19 cellular contexts compared by ENCODE assay signal in genomic region chr3:179738998-179739397, GRCh38.
DNase-seq lines count a peak whose midpoint lies in the region; ATAC-seq, FAIRE-seq and TF ChIP-seq lines count a peak whose summit lies in the region.
"Had no signal": no experiment of that assay in that cellular context is flagged by ENCODE, and none has a peak within 500 bp of the region (broad histone marks: within the 10 kb centered on the region; RNA-seq: fewer than 3 reads in every experiment).

No MANE protein-coding gene starts in this region.

- peaks cover 22 to 38% of the 10 kb centered on the region in 2 donors for H3K36me3 Mint-ChIP-seq in stimulated activated naive B cell treated with anti-CD40 and anti-IgM and Interleukin-4, amounts not matched to agents 10 μg/mL and 1 μg/mL and 100 μg/mL, for 72 hours

- peak overlapping the region; percentile 78 for H3K27ac ChIP-seq in HepG2 (ENCODE audit: extremely low read length, insufficient read depth, low read length)
- peak overlapping the region; percentile 67 for H3K27ac ChIP-seq in psoas muscle

- TF ChIP-seq EP300 in HepG2 (IDR thresholded peaks at IDR 0.05; ENCODE audit: low read depth in 2 of 2, low read length in 2 of 2) = no peak
- no peak for TF ChIP-seq EP300 in HepG2 (CRISPR knock-in tag; IDR thresholded peaks at IDR 0.05; ENCODE audit: borderline replicate concordance)

- H3K9me3 ChIP-seq in HepG2 (ENCODE audit: low read length) (no peaks in the 10 kb centered on the region), psoas muscle (no peaks in the 10 kb centered on the region)
- H3K9me3 ChIP-seq: HAP-1 had no signal

- no peaks in the 10 kb centered on the region for H3K27me3 Mint-ChIP-seq in stimulated activated naive B cell treated with anti-CD40 and anti-IgM and Interleukin-4, amounts not matched to agents 10 μg/mL and 1 μg/mL and 100 μg/mL, for 72 hours
- H3K27me3 Mint-ChIP-seq: CD4-positive, alpha-beta memory T cell had no signal

- BruUV-seq in HepG2 (replicated peaks; lab: Mats Ljungman, UMichigan) = no TSS peak

- H2AFZ ChIP-seq in HepG2 (ENCODE audit: low read length) = no peak overlapping the region

- H3K9ac ChIP-seq in HepG2 (ENCODE audit: insufficient read depth, low read depth, low read length) = 0 out of 2 replicates have a peak overlapping the region, but pooled peaks have one; percentile 75

- ATAC-seq in HepG2 (no peak; the same call in 2 of the 3 replicates), psoas muscle (no peak), HG02798 (IDR thresholded peaks at IDR 0.05; ENCODE audit: poor library complexity, unreplicated experiment) (no peak)
- no peak for ATAC-seq in stimulated activated naive B cell treated with anti-CD40 and anti-IgM and Interleukin-4, amounts not matched to agents 10 μg/mL and 1 μg/mL and 100 μg/mL, for 72 hours (replicated peaks)

- TF ChIP-seq CTCF in bronchial epithelial cell (IDR thresholded peaks at IDR 0.05; ENCODE audit: insufficient read depth, low read length, severe bottlenecking) (no peak), HepG2 (CRISPR knock-in tag; IDR thresholded peaks at IDR 0.05) (no peak), psoas muscle (IDR thresholded peaks at IDR 0.05) (no peak)

- peak overlapping the region; percentile 14 for H3K27ac Mint-ChIP-seq in stimulated activated naive B cell treated with anti-CD40 and anti-IgM and Interleukin-4, amounts not matched to agents 10 μg/mL and 1 μg/mL and 100 μg/mL, for 72 hours
- H3K27ac Mint-ChIP-seq: HFFc6 had no signal

- POLR2A ChIA-PET in HepG2 (lab: Yijun Ruan, JAX) = interaction anchor here (1.5 to 2.4 kb wide), 2 partner anchors 89 to 95 kb away, joined by 4 to 10 read pairs; no protein-coding TSS in a partner anchor

- peaks cover 0 to 2% of the 10 kb centered on the region in 2 donors for H3K4me1 Mint-ChIP-seq in stimulated activated naive B cell treated with anti-CD40 and anti-IgM and Interleukin-4, amounts not matched to agents 10 μg/mL and 1 μg/mL and 100 μg/mL, for 72 hours

- no peak for TF ChIP-seq RAD21 in HepG2 (CRISPR knock-in tag; IDR thresholded peaks at IDR 0.05)

- in situ Hi-C loops in HepG2 (cut with HindIII; ENCODE audit: extremely low pct_ligation_motif_present, low pct_unique_long_range_greater_than_20kb) = no loop called here

- no peak for DNase-seq in bronchial epithelial cell (ENCODE audit: low read depth)
- DNase-seq in HepG2 (ENCODE audit: low spot score) = no peak
- DNase-seq in psoas muscle = no peak
- no peak for DNase-seq in stimulated activated naive B cell treated with anti-CD40 and anti-IgM and Interleukin-4, amounts not matched to agents 10 μg/mL and 1 μg/mL and 100 μg/mL, for 72 hours
- DNase-seq in glomerular visceral epithelial cell (ENCODE audit: extremely low spot score) = no peak
- DNase-seq in hepatic stellate cell (ENCODE audit: low spot score) = no peak
- DNase-seq: C1 segment of cervical spinal cord; Calu3; CD4-positive, alpha-beta memory T cell; COR-L47; DMS79 treated with DMSO at 0.1 percent for 48 hours; GF-D8; GOT3; HFFc6 had no signal

- CTCF ChIA-PET in HepG2 (lab: Yijun Ruan, JAX; ENCODE audit: low intra/inter-chr PET ratio, low total read pairs) = no interaction called here

- TF ChIP-seq POLR2A in HepG2 (IDR thresholded peaks at IDR 0.05; ENCODE audit: insufficient read depth in 1 of 2, low read depth in 2 of 2, low read length in 2 of 2) = no peak

- peaks cover 34% of the 10 kb centered on the region for H3K79me2 ChIP-seq in HepG2 (ENCODE audit: insufficient read depth, low read length)

- FAIRE-seq in bronchial epithelial cell (lab: Jason Lieb, UNC) (peak; percentile 55), HepG2 (lab: Jason Lieb, UNC) (no peak)
- FAIRE-seq: GM12891, GM18507, H54 had no signal

- intact Hi-C loops in HepG2 (cut with micrococcal nuclease; ENCODE audit: unreplicated experiment) = no loop called here
- intact Hi-C loops in psoas muscle (cut with DNase I) = loop anchor here in 1 of 2 donors (5.0 kb wide), 1 partner anchor 132 kb away; no protein-coding TSS in a partner anchor

- H3K9me3 Mint-ChIP-seq in stimulated activated naive B cell treated with anti-CD40 and anti-IgM and Interleukin-4, amounts not matched to agents 10 μg/mL and 1 μg/mL and 100 μg/mL, for 72 hours = no peaks in the 10 kb centered on the region
- H3K9me3 Mint-ChIP-seq: CD4-positive, alpha-beta memory T cell; HFFc6 had no signal

- 97% methylated on average over 6 of the region's 6 CpGs for WGBS in HepG2 (ENCODE audit: low lambda C conversion rate)
- 73 to 91% (median 75%) methylated on average over 6 of the region's 6 CpGs for WGBS in psoas muscle, 3 donors

- no peaks in the 10 kb centered on the region for H3K27me3 ChIP-seq in bronchial epithelial cell (ENCODE audit: control insufficient read depth, insufficient read depth, low read length)
- H3K27me3 ChIP-seq in HepG2 (ENCODE audit: control insufficient read depth in 1 of 2, insufficient read depth in 2 of 2, low read length in 2 of 2) = no peaks in the 10 kb centered on the region
- no peaks in the 10 kb centered on the region for H3K27me3 ChIP-seq in psoas muscle (ENCODE audit: insufficient read depth in 3 of 3, low read length in 2 of 3)

- H3K36me3 ChIP-seq in bronchial epithelial cell (ENCODE audit: control insufficient read depth, insufficient read depth, low read length) = no peaks in the 10 kb centered on the region
- peaks cover 16 to 25% of the 10 kb centered on the region in 2 experiments; a peak in 4 of 5 replicates for H3K36me3 ChIP-seq in HepG2 (replicated peaks in 1 of 2; ENCODE audit: control insufficient read depth in 1 of 2, insufficient read depth in 2 of 2, low read length in 2 of 2)
- H3K36me3 ChIP-seq in psoas muscle (ENCODE audit: insufficient read depth in 1 of 2, low read depth in 1 of 2) = peaks cover 10 to 67% of the 10 kb centered on the region in 2 donors

- H3K4me3 ChIP-seq in bronchial epithelial cell (ENCODE audit: low read depth, low read length) = no peak overlapping the region
- H3K4me3 ChIP-seq in HepG2 (replicated peaks in 1 of 3; ENCODE audit: insufficient read depth in 1 of 3, low read depth in 2 of 3, low read length in 3 of 3) = peak overlapping the region in 1 of 3 experiments; percentile 22; a peak in 1 of 6 replicates
- no peak overlapping the region for H3K4me3 ChIP-seq in psoas muscle
- H3K4me3 ChIP-seq: HAP-1 had no signal

- H3K4me1 ChIP-seq in HepG2 (ENCODE audit: insufficient read depth, low read length) (peaks cover 100% of the 10 kb centered on the region), psoas muscle (peaks cover 21% of the 10 kb centered on the region)
- H3K4me1 ChIP-seq: HAP-1 had no signal

- no peaks in the 10 kb centered on the region for H4K20me1 ChIP-seq in HepG2 (ENCODE audit: insufficient read depth, low read length)

- H3K4me3 Mint-ChIP-seq in stimulated activated naive B cell treated with anti-CD40 and anti-IgM and Interleukin-4, amounts not matched to agents 10 μg/mL and 1 μg/mL and 100 μg/mL, for 72 hours = no peak overlapping the region
- H3K4me3 Mint-ChIP-seq: CD4-positive, alpha-beta memory T cell; HFFc6 had no signal

- peak overlapping the region; percentile 77 for H3K4me2 ChIP-seq in HepG2 (ENCODE audit: low read depth, low read length)

TF ChIP-seq in HepG2, 621 proteins besides CTCF, POLR2A, EP300 and RAD21 (continues in another document):
- TF ChIP-seq, protein P1, sequence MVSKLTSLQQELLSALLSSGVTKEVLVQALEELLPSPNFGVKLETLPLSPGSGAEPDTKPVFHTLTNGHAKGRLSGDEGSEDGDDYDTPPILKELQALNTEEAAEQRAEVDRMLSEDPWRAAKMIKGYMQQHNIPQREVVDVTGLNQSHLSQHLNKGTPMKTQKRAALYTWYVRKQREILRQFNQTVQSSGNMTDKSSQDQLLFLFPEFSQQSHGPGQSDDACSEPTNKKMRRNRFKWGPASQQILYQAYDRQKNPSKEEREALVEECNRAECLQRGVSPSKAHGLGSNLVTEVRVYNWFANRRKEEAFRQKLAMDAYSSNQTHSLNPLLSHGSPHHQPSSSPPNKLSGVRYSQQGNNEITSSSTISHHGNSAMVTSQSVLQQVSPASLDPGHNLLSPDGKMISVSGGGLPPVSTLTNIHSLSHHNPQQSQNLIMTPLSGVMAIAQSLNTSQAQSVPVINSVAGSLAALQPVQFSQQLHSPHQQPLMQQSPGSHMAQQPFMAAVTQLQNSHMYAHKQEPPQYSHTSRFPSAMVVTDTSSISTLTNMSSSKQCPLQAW (CRISPR knock-in tag; IDR thresholded peaks at IDR 0.05) = peak; percentile 54
- TF ChIP-seq ZNF605 (CRISPR knock-in tag; IDR thresholded peaks at IDR 0.05) (0 out of 2 replicates have a peak, but pooled peaks have one; percentile 19), ZNF501 (CRISPR knock-in tag; IDR thresholded peaks at IDR 0.05) (peak; percentile 44), SMARCC2 (IDR thresholded peaks at IDR 0.05) (no peak), ZNF687 (CRISPR knock-in tag; IDR thresholded peaks at IDR 0.05) (peak; percentile 70), ZNF572 (CRISPR knock-in tag; IDR thresholded peaks at IDR 0.05) (peak; percentile 79; the same call in 1 of the 2 replicates), ZSCAN9 (CRISPR knock-in tag; IDR thresholded peaks at IDR 0.05; ENCODE audit: borderline replicate concordance) (no peak), ZC3H4 (CRISPR knock-in tag; IDR thresholded peaks at IDR 0.05; ENCODE audit: borderline replicate concordance) (no peak)
